Comparison of ENCODE assay signal across 8 cellular contexts in the genomic region with DNA sequence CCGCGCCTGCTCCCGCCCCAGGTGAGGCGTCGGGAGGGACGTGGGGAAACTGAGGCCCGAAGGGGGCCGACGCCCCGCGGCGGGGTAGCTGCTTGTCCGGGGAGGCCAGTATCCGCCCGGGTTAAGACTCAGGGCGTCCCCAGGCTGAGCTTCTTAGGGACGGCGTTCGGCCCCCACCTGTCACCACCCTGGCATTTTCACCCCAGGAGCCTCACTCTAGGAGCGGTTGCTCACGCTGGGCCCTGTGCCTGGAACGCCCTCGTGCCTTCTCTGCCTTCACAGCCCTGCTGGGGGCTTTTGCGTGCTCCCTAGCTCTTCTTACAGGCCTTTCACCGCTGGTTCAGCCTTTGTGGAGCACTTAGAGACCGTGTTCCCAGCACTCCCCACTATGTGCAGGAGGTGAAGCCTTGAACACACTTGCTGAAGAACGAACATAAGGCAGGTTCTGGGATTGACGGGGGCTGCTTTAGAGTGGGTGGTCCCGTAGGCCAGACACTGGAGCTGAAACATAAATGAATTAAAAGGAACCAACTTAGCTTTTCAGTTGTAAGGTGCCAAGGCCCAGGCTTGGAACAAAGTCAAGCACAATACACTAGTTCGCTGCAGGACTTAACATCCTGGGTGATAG. TPM values are rescaled to one million over a fixed set of nuclear protein-coding genes. Genes with fewer than 3 reads are reported as not detected.
DNase-seq lines count a peak whose midpoint lies in the region; ATAC-seq and TF ChIP-seq lines count a peak whose summit lies in the region.

No MANE protein-coding gene starts in this region.

- H3K27me3 ChIP-seq in HCT116 (ENCODE audit: insufficient read depth, low read length) = no peaks in the 10 kb centered on the region
- no peaks in the 10 kb centered on the region for H3K27me3 ChIP-seq in muscle layer of duodenum (ENCODE audit: low read depth, low read length)
- no peaks in the 10 kb centered on the region for H3K27me3 ChIP-seq in thymus (ENCODE audit: control insufficient read depth, insufficient read depth)

- RAD21 ChIA-PET in HCT116 (lab: Charles Lee; ENCODE audit: low non-redundant PET in 1 of 2, low total read pairs in 2 of 2, uncharacterized antibody in 2 of 2, unreplicated experiment in 2 of 2) = no interaction called here

- TF ChIP-seq CTCF in HCT116 (IDR thresholded peaks at IDR 0.05 in 2 of 3, conservative IDR thresholded peaks at IDR 0.05 in 1 of 3; ENCODE audit: borderline replicate concordance in 1 of 3, insufficient read depth in 1 of 3, low read depth in 2 of 3, low read length in 2 of 3) (no peak), epithelial cell of proximal tubule (conservative IDR thresholded peaks at IDR 0.05; ENCODE audit: low read depth, low read length) (no peak)

- peak overlapping the region; percentile 91 to 96 for H3K4me3 ChIP-seq in HCT116 (replicated peaks in 1 of 2; ENCODE audit: low read depth in 1 of 2, low read length in 2 of 2)
- H3K4me3 ChIP-seq in epithelial cell of proximal tubule (ENCODE audit: low read depth, low read length) = peak overlapping the region; percentile 69
- H3K4me3 ChIP-seq in muscle layer of duodenum (ENCODE audit: low read depth in 1 of 2, low read length in 2 of 2) = peak overlapping the region; percentile 65 to 75
- peak overlapping the region; percentile 84 for H3K4me3 ChIP-seq in thymus (ENCODE audit: low read length)

- H3K9me3 ChIP-seq in HCT116 (ENCODE audit: control insufficient read depth in 1 of 2, insufficient read depth in 1 of 2, low read depth in 1 of 2, low read length in 2 of 2) = no peaks in the 10 kb centered on the region
- H3K9me3 ChIP-seq in muscle layer of duodenum (ENCODE audit: control insufficient read depth in 1 of 2, low read length in 2 of 2) = no peaks in the 10 kb centered on the region
- H3K9me3 ChIP-seq in thymus (ENCODE audit: control insufficient read depth) = no peaks in the 10 kb centered on the region

- H3K36me3 ChIP-seq in HCT116 (ENCODE audit: control insufficient read depth in 1 of 2, insufficient read depth in 2 of 2, low read length in 2 of 2) = no peaks in the 10 kb centered on the region
- no peaks in the 10 kb centered on the region for H3K36me3 ChIP-seq in muscle layer of duodenum (ENCODE audit: control insufficient read depth in 1 of 2, insufficient read depth in 2 of 2, low read length in 2 of 2)
- H3K36me3 ChIP-seq in thymus (ENCODE audit: control insufficient read depth, insufficient read depth) = no peaks in the 10 kb centered on the region

- H3K4me1 ChIP-seq in HCT116 (ENCODE audit: control insufficient read depth in 1 of 2, insufficient read depth in 2 of 2, low read length in 2 of 2) = peaks cover 33 to 56% of the 10 kb centered on the region in 2 experiments
- H3K4me1 ChIP-seq in muscle layer of duodenum (ENCODE audit: control insufficient read depth in 1 of 2, insufficient read depth in 2 of 2, low read length in 2 of 2) = peaks cover 13 to 28% of the 10 kb centered on the region in 2 donors
- H3K4me1 ChIP-seq in thymus (ENCODE audit: control insufficient read depth, insufficient read depth, low read length) = peaks cover 13% of the 10 kb centered on the region

- in situ Hi-C loops in G401 (cut with HindIII; ENCODE audit: low sequenced_read_pairs) = loop anchor here (25.0 kb wide), 1 partner anchor 233 kb away; a partner anchor contains a TSS

- BruUV-seq in HCT116 (replicated peaks; lab: Mats Ljungman, UMichigan) = no TSS peak

- peak; percentile 43 for DNase-seq in G401 (ENCODE audit: low spot score)
- DNase-seq in HCT116 (ENCODE audit: low read depth, low spot score) = no peak
- peak; percentile 45 for DNase-seq in NCI-H1092 (lab: John Stamatoyannopoulos, UW)
- DNase-seq in activated T-cell treated with anti-CD3 and anti-CD28 coated beads for 1 hour (ENCODE audit: low read depth) = peak; percentile 30
- DNase-seq in epithelial cell of proximal tubule (ENCODE audit: low read depth) = no peak
- DNase-seq in D341Med (ENCODE audit: low spot score) = no peak

- WGBS in thymus = 8% methylated on average over 30 of the region's 30 CpGs

- TF ChIP-seq RAD21 in HCT116 (IDR thresholded peaks at IDR 0.05; ENCODE audit: low read depth) = no peak

- intact Hi-C loops in HCT116 (cut with micrococcal nuclease) = no loop called here

- H3K27ac ChIP-seq in HCT116 (ENCODE audit: low read depth, low read length) (peak overlapping the region; percentile 77), muscle layer of duodenum (ENCODE audit: low read length) (peak overlapping the region; percentile 90), thymus (ENCODE audit: low read depth) (peak overlapping the region; percentile 94)

- CTCF ChIA-PET in HCT116 (lab: Charles Lee) = no interaction called here

- H3K9ac ChIP-seq in HCT116 (ENCODE audit: low read length) = peak overlapping the region; percentile 93

- ATAC-seq in HCT116 = peak; percentile 6; the same call in 1 of the 2 replicates

- peak overlapping the region; percentile 97 for H3K4me2 ChIP-seq in HCT116 (ENCODE audit: low read length)

- POLR2A ChIA-PET in HCT116 (lab: Charles Lee) = no interaction called here

- H2AFZ ChIP-seq in HCT116 (ENCODE audit: low read depth, low read length, poor library complexity, severe bottlenecking) = no peak overlapping the region

- no peak for TF ChIP-seq POLR2A in HCT116 (IDR thresholded peaks at IDR 0.05; ENCODE audit: borderline replicate concordance, extremely low read depth, insufficient read depth, insufficient read length)

- H4K20me1 ChIP-seq in HCT116 (ENCODE audit: insufficient read depth) = no peaks in the 10 kb centered on the region

- H3K79me2 ChIP-seq in HCT116 (ENCODE audit: insufficient read depth, low read length) = peaks cover 19% of the 10 kb centered on the region

- H3K9me2 ChIP-seq in HCT116 (ENCODE audit: insufficient read depth) = no peaks in the 10 kb centered on the region

TF ChIP-seq in HCT116, 20 proteins besides CTCF, POLR2A, EP300 and RAD21:
- peak; percentile 94 for TF ChIP-seq ZFX (IDR thresholded peaks at IDR 0.05)
- TF ChIP-seq, protein P1, sequence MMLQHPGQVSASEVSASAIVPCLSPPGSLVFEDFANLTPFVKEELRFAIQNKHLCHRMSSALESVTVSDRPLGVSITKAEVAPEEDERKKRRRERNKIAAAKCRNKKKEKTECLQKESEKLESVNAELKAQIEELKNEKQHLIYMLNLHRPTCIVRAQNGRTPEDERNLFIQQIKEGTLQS (IDR thresholded peaks at IDR 0.05) = no peak

RNA-seq across cellular contexts. Expression of a gene that starts 0.6 kb away (rescaled TPM):
- total RNA-seq in G401 (2014; rRNA removed; shearing (Covaris generic)) = 13.2 and 16.4 TPM in 2 replicates
- total RNA-seq in HCT116 (2021; ENCODE audit: unreplicated experiment) = 17.7 TPM
- polyA plus RNA-seq in HCT116 (2012) = 7.8 and 11.2 TPM in 2 replicates
- 8.2 and 16.9 TPM in 2 replicates for total RNA-seq in epithelial cell of proximal tubule
- polyA plus RNA-seq in thymus = 18.8 TPM

RNA-seq across cellular contexts. Expression of a gene that starts 15.2 kb away (rescaled TPM):
- total RNA-seq in G401 (2014; rRNA removed; shearing (Covaris generic)) = 11.3 and 20.6 TPM in 2 replicates
- 9.4 TPM for total RNA-seq in HCT116 (2021; ENCODE audit: unreplicated experiment)
- 5.7 and 7.0 TPM in 2 replicates for polyA plus RNA-seq in HCT116 (2012)
- 2.3 and 7.5 TPM in 2 replicates for total RNA-seq in epithelial cell of proximal tubule
- 9.0 TPM for polyA plus RNA-seq in thymus

RNA-seq across cellular contexts. Expression of a gene that starts 42.5 kb away (rescaled TPM):
- 70.8 and 73.9 TPM in 2 replicates for total RNA-seq in G401 (2014; rRNA removed; shearing (Covaris generic))
- total RNA-seq in HCT116 (2021; ENCODE audit: unreplicated experiment) (49.1 TPM), epithelial cell of proximal tubule (43.5 and 44.5 TPM in 2 replicates)
- 38.8 and 49.9 TPM in 2 replicates for polyA plus RNA-seq in HCT116 (2012)
- 33.4 TPM for polyA plus RNA-seq in thymus

RNA-seq across cellular contexts. Expression of a gene that starts 42.6 kb away (rescaled TPM):
- total RNA-seq in G401 (2014; rRNA removed; shearing (Covaris generic)) = 5.8 and 8.5 TPM in 2 replicates
- total RNA-seq in HCT116 (2021; ENCODE audit: unreplicated experiment) = 12.2 TPM
- 3.8 and 4.4 TPM in 2 replicates for polyA plus RNA-seq in HCT116 (2012)
- total RNA-seq in epithelial cell of proximal tubule = 5.1 and 16.4 TPM in 2 replicates
- 8.3 TPM for polyA plus RNA-seq in thymus

Comparison
In these comparisons a context has a peak if more than half of its experiments do, and no peak if none do; other contexts are left out.
1. DNase-seq: peak in G401 (single experiment), NCI-H1092 (single experiment) and activated T-cell treated with anti-CD3 and anti-CD28 coated beads for 1 hour (single experiment); none in HCT116 (single experiment), epithelial cell of proximal tubule (single experiment) and D341Med (single experiment).
2. Peak in every context shown above with its lines, with median percentiles within 50 percentile points of each other: H3K27ac ChIP-seq and H3K4me3 ChIP-seq.